2 cellular contexts compared by ENCODE assay signal in genomic region chr16:86484240-86484639, GRCh38.
TF ChIP-seq lines count a peak whose summit lies in the region.

No MANE protein-coding gene starts in this region.

TF ChIP-seq in SK-N-SH, 30 proteins besides CTCF, POLR2A, EP300 and RAD21 (continued from another document):
- TF ChIP-seq, protein P1, sequence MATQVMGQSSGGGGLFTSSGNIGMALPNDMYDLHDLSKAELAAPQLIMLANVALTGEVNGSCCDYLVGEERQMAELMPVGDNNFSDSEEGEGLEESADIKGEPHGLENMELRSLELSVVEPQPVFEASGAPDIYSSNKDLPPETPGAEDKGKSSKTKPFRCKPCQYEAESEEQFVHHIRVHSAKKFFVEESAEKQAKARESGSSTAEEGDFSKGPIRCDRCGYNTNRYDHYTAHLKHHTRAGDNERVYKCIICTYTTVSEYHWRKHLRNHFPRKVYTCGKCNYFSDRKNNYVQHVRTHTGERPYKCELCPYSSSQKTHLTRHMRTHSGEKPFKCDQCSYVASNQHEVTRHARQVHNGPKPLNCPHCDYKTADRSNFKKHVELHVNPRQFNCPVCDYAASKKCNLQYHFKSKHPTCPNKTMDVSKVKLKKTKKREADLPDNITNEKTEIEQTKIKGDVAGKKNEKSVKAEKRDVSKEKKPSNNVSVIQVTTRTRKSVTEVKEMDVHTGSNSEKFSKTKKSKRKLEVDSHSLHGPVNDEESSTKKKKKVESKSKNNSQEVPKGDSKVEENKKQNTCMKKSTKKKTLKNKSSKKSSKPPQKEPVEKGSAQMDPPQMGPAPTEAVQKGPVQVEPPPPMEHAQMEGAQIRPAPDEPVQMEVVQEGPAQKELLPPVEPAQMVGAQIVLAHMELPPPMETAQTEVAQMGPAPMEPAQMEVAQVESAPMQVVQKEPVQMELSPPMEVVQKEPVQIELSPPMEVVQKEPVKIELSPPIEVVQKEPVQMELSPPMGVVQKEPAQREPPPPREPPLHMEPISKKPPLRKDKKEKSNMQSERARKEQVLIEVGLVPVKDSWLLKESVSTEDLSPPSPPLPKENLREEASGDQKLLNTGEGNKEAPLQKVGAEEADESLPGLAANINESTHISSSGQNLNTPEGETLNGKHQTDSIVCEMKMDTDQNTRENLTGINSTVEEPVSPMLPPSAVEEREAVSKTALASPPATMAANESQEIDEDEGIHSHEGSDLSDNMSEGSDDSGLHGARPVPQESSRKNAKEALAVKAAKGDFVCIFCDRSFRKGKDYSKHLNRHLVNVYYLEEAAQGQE (IDR thresholded peaks at IDR 0.05; ENCODE audit: low read depth, low read length): no peak
- TF ChIP-seq YY1 (IDR thresholded peaks at IDR 0.05; ENCODE audit: low read depth) (no peak), ELF1 (IDR thresholded peaks at IDR 0.05) (no peak), NFIC (IDR thresholded peaks at IDR 0.05; ENCODE audit: borderline replicate concordance) (no peak), MAX (IDR thresholded peaks at IDR 0.05; ENCODE audit: low read depth) (no peak), MXI1 (IDR thresholded peaks at IDR 0.05; ENCODE audit: low read depth, low read length) (no peak)

TF ChIP-seq in SK-N-SH treated with all-trans-retinoic acid at 6 μM for 48 hours, 23 proteins besides CTCF, POLR2A, EP300 and RAD21 (continued from another document):
- TF ChIP-seq PATZ1 (CRISPR knock-in tag; IDR thresholded peaks at IDR 0.05; ENCODE audit: borderline replicate concordance): no peak
- TF ChIP-seq OSR1 (CRISPR knock-in tag; IDR thresholded peaks at IDR 0.05): no peak
- no peak for TF ChIP-seq ZNF70 (CRISPR knock-in tag; IDR thresholded peaks at IDR 0.05)
- TF ChIP-seq, protein P2, sequence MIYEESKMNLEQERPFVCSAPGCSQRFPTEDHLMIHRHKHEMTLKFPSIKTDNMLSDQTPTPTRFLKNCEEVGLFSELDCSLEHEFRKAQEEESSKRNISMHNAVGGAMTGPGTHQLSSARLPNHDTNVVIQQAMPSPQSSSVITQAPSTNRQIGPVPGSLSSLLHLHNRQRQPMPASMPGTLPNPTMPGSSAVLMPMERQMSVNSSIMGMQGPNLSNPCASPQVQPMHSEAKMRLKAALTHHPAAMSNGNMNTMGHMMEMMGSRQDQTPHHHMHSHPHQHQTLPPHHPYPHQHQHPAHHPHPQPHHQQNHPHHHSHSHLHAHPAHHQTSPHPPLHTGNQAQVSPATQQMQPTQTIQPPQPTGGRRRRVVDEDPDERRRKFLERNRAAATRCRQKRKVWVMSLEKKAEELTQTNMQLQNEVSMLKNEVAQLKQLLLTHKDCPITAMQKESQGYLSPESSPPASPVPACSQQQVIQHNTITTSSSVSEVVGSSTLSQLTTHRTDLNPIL (CRISPR knock-in tag; IDR thresholded peaks at IDR 0.05; ENCODE audit: low read depth): no peak
- TF ChIP-seq ZFP3 (CRISPR knock-in tag; IDR thresholded peaks at IDR 0.05): no peak
- TF ChIP-seq PPARA (CRISPR knock-in tag; IDR thresholded peaks at IDR 0.05; ENCODE audit: borderline replicate concordance): no peak
- TF ChIP-seq ZNF8 (CRISPR knock-in tag; IDR thresholded peaks at IDR 0.05): no peak
- TF ChIP-seq ZC3H10 (CRISPR knock-in tag; IDR thresholded peaks at IDR 0.05): no peak
- no peak for TF ChIP-seq POU6F1 (CRISPR knock-in tag; IDR thresholded peaks at IDR 0.05; ENCODE audit: borderline replicate concordance, low read depth)
- TF ChIP-seq BACH2 (CRISPR knock-in tag; IDR thresholded peaks at IDR 0.05; ENCODE audit: borderline replicate concordance): no peak
- TF ChIP-seq ARNTL (CRISPR knock-in tag; IDR thresholded peaks at IDR 0.05; ENCODE audit: borderline replicate concordance, low read depth): no peak
- TF ChIP-seq TCF4 (CRISPR knock-in tag; IDR thresholded peaks at IDR 0.05; ENCODE audit: borderline replicate concordance): no peak
